Comparison of ENCODE assay signal across 33 cellular contexts in the genomic region with DNA sequence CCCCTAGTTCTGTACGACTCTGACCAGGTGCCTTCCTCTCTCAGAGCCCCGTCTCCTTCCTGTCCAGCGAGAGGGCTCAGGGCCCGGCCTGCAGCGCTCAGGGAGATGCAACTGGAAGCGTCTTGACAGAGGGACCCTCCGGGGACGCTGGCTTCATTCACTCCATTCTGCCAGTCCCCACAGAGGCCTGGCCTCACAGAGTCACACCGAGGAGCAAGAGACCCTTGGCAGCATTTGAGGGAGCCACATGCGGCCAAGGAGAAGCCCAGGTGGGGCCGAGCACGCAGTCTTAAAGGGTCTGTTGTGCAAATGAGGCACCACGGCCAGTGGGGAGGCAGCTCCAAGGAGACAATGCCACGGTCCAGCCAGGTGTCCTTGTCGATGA.
"Had no signal": no experiment of that assay in that cellular context is flagged by ENCODE, and none has a peak within 500 bp of the region (broad histone marks: within the 10 kb centered on the region; RNA-seq: fewer than 3 reads in every experiment).

No MANE protein-coding gene starts in this region.

- H3K4me3 Mint-ChIP-seq: activated CD8-positive, alpha-beta T cell treated with anti-CD3 and anti-CD28 coated beads for 36 hours; activated T-cell treated with anti-CD3 and anti-CD28 coated beads, Interleukin-2, amount 50 U/mL, for 4 hours; activated T-helper 17 cell treated with anti-CD3 and anti-CD28 coated beads, Interleukin-2, amount 50 U/mL, for 72 hours; effector memory CD8-positive, alpha-beta T cell; nephron; T-helper 1 cell treated with Interleukin-12 subunit alpha and Interleukin-12 subunit beta and Interleukin-4 antibody, amounts not matched to agents 30 μg/mL and 1 μg/mL, for 36 hours had no signal

- H3K27ac Mint-ChIP-seq: activated CD8-positive, alpha-beta T cell treated with anti-CD3 and anti-CD28 coated beads for 36 hours; activated naive CD4-positive, alpha-beta T cell treated with anti-CD3 and anti-CD28 coated beads, Interleukin-2, amount 50 U/mL, for 72 hours; activated T-helper 17 cell treated with anti-CD3 and anti-CD28 coated beads, Interleukin-2, amount 50 U/mL, for 72 hours; effector memory CD8-positive, alpha-beta T cell; T-helper 1 cell treated with Interleukin-12 subunit alpha and Interleukin-12 subunit beta and Interleukin-4 antibody, amounts not matched to agents 30 μg/mL and 1 μg/mL, for 36 hours had no signal

- H3K27me3 Mint-ChIP-seq: activated CD8-positive, alpha-beta T cell treated with anti-CD3 and anti-CD28 coated beads for 36 hours; activated T-helper 17 cell treated with anti-CD3 and anti-CD28 coated beads, Interleukin-2, amount 50 U/mL, for 72 hours; effector memory CD8-positive, alpha-beta T cell had no signal

- DNase-seq: activated CD4-positive, alpha-beta T cell treated with anti-CD3 and anti-CD28 coated beads for 1 hour; activated CD4-positive, alpha-beta T cell treated with anti-CD3 and anti-CD28 coated beads, Interleukin-2, amount 50 U/mL, for 1 hour; activated CD8-positive, alpha-beta T cell treated with anti-CD3 and anti-CD28 coated beads for 36 hours; activated gamma-delta T cell treated with Interleukin-2 at 50 U/mL for 16 hours; activated T-cell treated with anti-CD3 and anti-CD28 coated beads, Interleukin-2, amount 50 U/mL, for 4 hours; anterior cingulate cortex; dorsolateral prefrontal cortex; effector memory CD8-positive, alpha-beta T cell; head of caudate nucleus; hippocampal formation; left cardiac atrium; retina; sigmoid colon; small intestine; stimulated activated CD4-positive, alpha-beta T cell treated with anti-CD3 and anti-CD28 coated beads, Interleukin-1b, Interleukin-23, amount 100 ng/mL, for 48 hours; stimulated activated CD4-positive, alpha-beta T cell treated with anti-CD3 and anti-CD28 coated beads, Interleukin-4, amount 100 ng/mL, for 4 hours; stimulated activated CD8-positive, alpha-beta memory T cell treated with anti-CD3 and anti-CD28 coated beads, Interleukin-4, amount 100 ng/mL, for 48 hours; stimulated activated naive CD4-positive, alpha-beta T cell; SW 1271; T-helper 9 cell had no signal

- H3K27ac ChIP-seq: coronary artery, gastroesophageal sphincter, neutrophil, pancreas, prostate gland, sigmoid colon, suprapubic skin, tibial nerve had no signal

- H3K27me3 ChIP-seq: dorsolateral prefrontal cortex, gastroesophageal sphincter, neutrophil, pancreas, sigmoid colon, suprapubic skin, tibial nerve had no signal

- H3K4me3 ChIP-seq: coronary artery, dorsolateral prefrontal cortex, gastroesophageal sphincter, pancreas, prostate gland, sigmoid colon, suprapubic skin, tibial nerve had no signal

- H3K36me3 Mint-ChIP-seq: activated naive CD4-positive, alpha-beta T cell treated with anti-CD3 and anti-CD28 coated beads, Interleukin-2, amount 50 U/mL, for 72 hours had no signal

- ATAC-seq: activated CD8-positive, alpha-beta T cell treated with anti-CD3 and anti-CD28 coated beads for 36 hours; activated naive CD4-positive, alpha-beta T cell treated with anti-CD3 and anti-CD28 coated beads, Interleukin-2, amount 50 U/mL, for 72 hours; activated T-cell treated with anti-CD3 and anti-CD28 coated beads, Interleukin-2, amount 50 U/mL, for 4 hours; activated T-helper 17 cell treated with anti-CD3 and anti-CD28 coated beads, Interleukin-2, amount 50 U/mL, for 72 hours; effector memory CD8-positive, alpha-beta T cell; gastroesophageal sphincter; left cardiac atrium; pancreas had no signal

- H3K36me3 ChIP-seq: gastroesophageal sphincter, neutrophil, pancreas, prostate gland, sigmoid colon, suprapubic skin, tibial nerve had no signal

- H3K9me3 ChIP-seq: gastroesophageal sphincter, neutrophil, pancreas, prostate gland, sigmoid colon, suprapubic skin, tibial nerve had no signal

- H3K4me1 ChIP-seq: pancreas, prostate gland, suprapubic skin had no signal

- H3K4me1 Mint-ChIP-seq: activated T-helper 17 cell treated with anti-CD3 and anti-CD28 coated beads, Interleukin-2, amount 50 U/mL, for 72 hours had no signal

- H3K9me3 Mint-ChIP-seq: activated CD8-positive, alpha-beta T cell treated with anti-CD3 and anti-CD28 coated beads for 36 hours; activated naive CD4-positive, alpha-beta T cell treated with anti-CD3 and anti-CD28 coated beads, Interleukin-2, amount 50 U/mL, for 72 hours; activated T-cell treated with anti-CD3 and anti-CD28 coated beads, Interleukin-2, amount 50 U/mL, for 4 hours; activated T-helper 17 cell treated with anti-CD3 and anti-CD28 coated beads, Interleukin-2, amount 50 U/mL, for 72 hours; effector memory CD8-positive, alpha-beta T cell; nephron; T-helper 1 cell treated with Interleukin-12 subunit alpha and Interleukin-12 subunit beta and Interleukin-4 antibody, amounts not matched to agents 30 μg/mL and 1 μg/mL, for 36 hours had no signal

- FAIRE-seq: endothelial cell of umbilical vein, keratinocyte, pancreas, small intestine had no signal
